ENCODE assay signal across 28 cellular contexts in the genomic region with DNA sequence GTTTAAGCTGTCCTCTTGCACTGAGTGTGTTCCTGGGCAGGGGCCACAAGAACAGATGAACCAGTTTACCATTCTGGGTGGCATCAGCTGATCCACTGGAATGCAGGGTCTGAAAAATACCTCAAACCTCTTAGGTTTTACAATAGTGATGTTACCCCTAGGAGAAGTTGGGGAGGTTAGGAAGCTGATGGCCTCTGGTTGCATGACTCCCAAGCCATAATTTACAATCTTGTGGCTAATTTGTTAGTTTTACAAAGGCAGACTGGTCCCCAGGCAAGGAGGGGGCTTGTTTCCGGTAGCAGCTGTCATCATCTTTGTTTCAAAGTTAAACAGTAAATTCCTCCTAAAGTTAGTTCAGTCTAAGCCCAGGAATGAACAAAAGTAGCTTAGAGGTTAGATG.
DNase-seq lines count a peak whose midpoint lies in the region; ATAC-seq and TF ChIP-seq lines count a peak whose summit lies in the region.
"Had no signal": no experiment of that assay in that cellular context is flagged by ENCODE, and none has a peak within 500 bp of the region (broad histone marks: within the 10 kb centered on the region; RNA-seq: fewer than 3 reads in every experiment).

No MANE protein-coding gene starts in this region.

- peak overlapping the region; percentile 82 for H3K27ac ChIP-seq in GM23338 (ENCODE audit: low read depth)
- peak overlapping the region; percentile 89 for H3K27ac ChIP-seq in SK-N-MC
- H3K27ac ChIP-seq in neuronal stem cell (replicated peaks; ENCODE audit: low read length) = peak overlapping the region; percentile 69
- H3K27ac ChIP-seq: right atrium auricular region, spleen, thoracic aorta had no signal

- H3K27me3 Mint-ChIP-seq in GM23338 (ENCODE audit: insufficient read depth, low read depth, poor library complexity) (peaks cover 3% of the 10 kb centered on the region), glutamatergic neuron (ENCODE audit: unreplicated experiment) (peaks cover 5% of the 10 kb centered on the region)

- H3K9me3 ChIP-seq in SK-N-MC (ENCODE audit: low read depth, low read length) (0 out of 2 replicates have a peak, but pooled peaks cover 4% of the 10 kb centered on the region), neuronal stem cell (replicated peaks in 1 of 2; ENCODE audit: control insufficient read depth in 2 of 2, insufficient read depth in 1 of 2, low read depth in 1 of 2, low read length in 2 of 2) (peaks cover 1 to 10% of the 10 kb centered on the region in 2 donors)
- H3K9me3 ChIP-seq: MG63, right atrium auricular region, thoracic aorta had no signal

- peak overlapping the region; percentile 67 for H3K18ac ChIP-seq in neuronal stem cell (ENCODE audit: low read length)

- H3K9me3 Mint-ChIP-seq in GM23338 = peaks cover 9% of the 10 kb centered on the region
- H3K9me3 Mint-ChIP-seq in glutamatergic neuron (ENCODE audit: unreplicated experiment) = peaks cover 6% of the 10 kb centered on the region

- H2BK120ac ChIP-seq in neuronal stem cell (ENCODE audit: low read depth, low read length) = no peak overlapping the region

- no peak overlapping the region for H4K8ac ChIP-seq in neuronal stem cell (ENCODE audit: low read depth, low read length)

- H3K36me3 Mint-ChIP-seq in GM23338 (ENCODE audit: low read depth) (peaks cover 8% of the 10 kb centered on the region), glutamatergic neuron (ENCODE audit: unreplicated experiment) (no peaks in the 10 kb centered on the region)
- H3K36me3 Mint-ChIP-seq: activated naive CD4-positive, alpha-beta T cell treated with anti-CD3 and anti-CD28 coated beads, Interleukin-2, amount 50 U/mL, for 72 hours; CD8-positive, alpha-beta memory T cell; immature natural killer cell had no signal

- H3K23ac ChIP-seq in neuronal stem cell (ENCODE audit: low read depth, low read length, poor library complexity) = no peak overlapping the region

- H4K20me1 ChIP-seq in GM23338 (replicated peaks; ENCODE audit: insufficient read depth) = no peaks in the 10 kb centered on the region

- H2BK12ac ChIP-seq in neuronal stem cell (ENCODE audit: low read length) = no peak overlapping the region

- no peaks in the 10 kb centered on the region for H3K36me3 ChIP-seq in GM23338 (ENCODE audit: insufficient read depth)
- H3K36me3 ChIP-seq in SK-N-MC (ENCODE audit: insufficient read depth, low read length) = no peaks in the 10 kb centered on the region
- no peaks in the 10 kb centered on the region for H3K36me3 ChIP-seq in neuronal stem cell (replicated peaks in 1 of 2; ENCODE audit: control insufficient read depth in 2 of 2, insufficient read depth in 2 of 2, low read length in 2 of 2)
- H3K36me3 ChIP-seq: MG63, right atrium auricular region, spleen, thoracic aorta had no signal

- H3K4me3 Mint-ChIP-seq in GM23338 (no peak overlapping the region), glutamatergic neuron (ENCODE audit: unreplicated experiment) (no peak overlapping the region)
- H3K4me3 Mint-ChIP-seq: CD8-positive, alpha-beta memory T cell; immature natural killer cell; stimulated activated naive CD8-positive, alpha-beta T cell treated with anti-CD3 and anti-CD28 coated beads, Interleukin-15, amount 100 ng/mL, for 72 hours had no signal

- no peak for DNase-seq in GM23338 (ENCODE audit: low spot score)
- no peak for DNase-seq in SK-N-MC (ENCODE audit: low read depth, low spot score)
- no peak for DNase-seq in glutamatergic neuron
- no peak for DNase-seq in neuronal stem cell (ENCODE audit: low spot score)
- DNase-seq in GM10248 (ENCODE audit: extremely low spot score) = no peak
- DNase-seq in NCI-H774 (lab: John Stamatoyannopoulos, UW) = no peak
- no peak for DNase-seq in HPDE6-E6E7 (ENCODE audit: extremely low spot score)
- DNase-seq: activated CD4-positive, alpha-beta T cell treated with anti-CD3 and anti-CD28 coated beads for 4 hours; activated T-cell treated with anti-CD3 and anti-CD28 coated beads for 4 hours; amygdala; CD8-positive, alpha-beta memory T cell; DMS 273 treated with DMSO at 0.1 percent for 48 hours; GDM1; GOT3; immature natural killer cell; KBM-7; left cardiac atrium; MG63; NCI-H1105; NCI-H187; NCI-H2171; NCI-H510A treated with DMSO at 0.1 percent for 48 hours; spleen; stimulated activated CD4-positive, alpha-beta T cell treated with anti-CD3 and anti-CD28 coated beads, Interleukin-2, amount 100 ng/mL, for 24 hours; stimulated activated naive CD8-positive, alpha-beta T cell treated with anti-CD3 and anti-CD28 coated beads, Interleukin-15, amount 100 ng/mL, for 72 hours had no signal

- H3K4me2 ChIP-seq in GM23338 (peak overlapping the region; percentile 68; the same call in 1 of the 2 replicates), neuronal stem cell (ENCODE audit: insufficient read depth, low read length, poor library complexity, severe bottlenecking) (no peak overlapping the region)

- ATAC-seq in GM23338 = 0 out of 3 replicates have a peak, but pooled peaks have one; percentile 11
- ATAC-seq: activated naive CD4-positive, alpha-beta T cell treated with anti-CD3 and anti-CD28 coated beads, Interleukin-2, amount 50 U/mL, for 72 hours; left cardiac atrium; stimulated activated naive CD8-positive, alpha-beta T cell treated with anti-CD3 and anti-CD28 coated beads, Interleukin-15, amount 100 ng/mL, for 72 hours had no signal

- no peak overlapping the region for H2BK5ac ChIP-seq in neuronal stem cell (ENCODE audit: low read length)

- H3K79me1 ChIP-seq in neuronal stem cell (ENCODE audit: low read depth, low read length) = no peaks in the 10 kb centered on the region

- no peak overlapping the region for H3K4ac ChIP-seq in neuronal stem cell (ENCODE audit: low read length)

- H3K4me1 ChIP-seq in GM23338 (ENCODE audit: insufficient read depth) = peaks cover 29% of the 10 kb centered on the region
- H3K4me1 ChIP-seq in neuronal stem cell (ENCODE audit: control insufficient read depth in 2 of 2, insufficient read depth in 1 of 2, low read depth in 1 of 2, low read length in 2 of 2) = peaks cover 9 to 34% of the 10 kb centered on the region in 2 donors
- H3K4me1 ChIP-seq: spleen had no signal

- H3K4me3 ChIP-seq in GM23338 = 0 out of 2 replicates have a peak overlapping the region, but pooled peaks have one; percentile 39
- H3K4me3 ChIP-seq in SK-N-MC = peak overlapping the region; percentile 85
- no peak overlapping the region for H3K4me3 ChIP-seq in neuronal stem cell (ENCODE audit: low read length in 2 of 2)
- H3K4me3 ChIP-seq: MG63, right atrium auricular region, spleen, thoracic aorta had no signal

- no peaks in the 10 kb centered on the region for H3K27me3 ChIP-seq in GM23338 (ENCODE audit: insufficient read depth)
- H3K27me3 ChIP-seq in neuronal stem cell (ENCODE audit: control insufficient read depth in 3 of 3, insufficient read depth in 3 of 3, low read depth in 1 of 3, low read length in 3 of 3) = no peaks in the 10 kb centered on the region
- H3K27me3 ChIP-seq: MG63, right atrium auricular region, spleen had no signal

- H3K4me1 Mint-ChIP-seq in GM23338 (peaks cover 37% of the 10 kb centered on the region), glutamatergic neuron (ENCODE audit: low read depth, unreplicated experiment) (peaks cover 27% of the 10 kb centered on the region)
- H3K4me1 Mint-ChIP-seq: CD8-positive, alpha-beta memory T cell; immature natural killer cell; stimulated activated naive CD8-positive, alpha-beta T cell treated with anti-CD3 and anti-CD28 coated beads, Interleukin-15, amount 100 ng/mL, for 72 hours had no signal

- no peaks in the 10 kb centered on the region for H3K9me2 ChIP-seq in GM23338 (ENCODE audit: insufficient read depth)

- H3K27ac Mint-ChIP-seq in GM23338 (peak overlapping the region; percentile 35), glutamatergic neuron (ENCODE audit: unreplicated experiment) (peak overlapping the region; percentile 98)
- H3K27ac Mint-ChIP-seq: CD8-positive, alpha-beta memory T cell; immature natural killer cell; stimulated activated naive CD8-positive, alpha-beta T cell treated with anti-CD3 and anti-CD28 coated beads, Interleukin-15, amount 100 ng/mL, for 72 hours had no signal

- no peak overlapping the region for H2BK15ac ChIP-seq in neuronal stem cell (ENCODE audit: low read length)

- POLR2A ChIA-PET in GM10248 (lab: Yijun Ruan, JAX) = no interaction called here

- H3F3A ChIP-seq in GM23338 (replicated peaks; ENCODE audit: low read depth) = no peaks in the 10 kb centered on the region

- H2AK5ac ChIP-seq in neuronal stem cell (ENCODE audit: low read depth, low read length) = no peak overlapping the region

- H2AFZ ChIP-seq in GM23338 = peak overlapping the region; percentile 84
- H2AFZ ChIP-seq in neuronal stem cell (ENCODE audit: low read length) = peak overlapping the region; percentile 66

- CTCF ChIA-PET in GM10248 (lab: Yijun Ruan, JAX) = interaction anchor here (1.0 to 1.8 kb wide), 2 partner anchors 14 to 33 kb away, joined by 3 to 7 read pairs; no protein-coding TSS in a partner anchor

- no peak overlapping the region for H3K14ac ChIP-seq in neuronal stem cell (ENCODE audit: low read length)

- no peaks in the 10 kb centered on the region for H3K79me2 ChIP-seq in GM23338 (replicated peaks; ENCODE audit: insufficient read depth)

- no peak for TF ChIP-seq CTCF in GM23338 (conservative IDR thresholded peaks at IDR 0.05; ENCODE audit: low read depth in 2 of 2)
- TF ChIP-seq CTCF in glutamatergic neuron (IDR thresholded peaks at IDR 0.05; ENCODE audit: partially characterized antibody, unreplicated experiment) = no peak
- TF ChIP-seq CTCF in GM10248 (IDR thresholded peaks at IDR 0.05; ENCODE audit: control extremely low read depth, extremely low read depth, low read depth, missing control alignments) = no peak

- H3K9ac ChIP-seq in SK-N-MC (ENCODE audit: insufficient read length) (no peak overlapping the region), neuronal stem cell (ENCODE audit: low read depth, low read length, poor library complexity) (no peak overlapping the region)

- H4K91ac ChIP-seq in neuronal stem cell (ENCODE audit: low read depth, low read length, poor library complexity) = no peak overlapping the region

- no CpG with 5 or more reads among the region's 1 CpG for WGBS in neuronal stem cell (ENCODE audit: extremely low coverage in 2 of 2, insufficient read length in 2 of 2, insufficient replicate concordance in 1 of 2), 2 donors

TF ChIP-seq in GM23338, 12 proteins besides CTCF, POLR2A, EP300 and RAD21 (continues in another document):
- no peak for TF ChIP-seq ZNF331 (CRISPR knock-in tag; IDR thresholded peaks at IDR 0.05; ENCODE audit: low read depth)

Comparison
In these comparisons a context has a peak if more than half of its experiments do, and no peak if none do; other contexts are left out.
1. H3K4me3 ChIP-seq: peak in GM23338 (single experiment) and SK-N-MC (single experiment); none in neuronal stem cell (0 of 2).
2. Peak in every context shown above with its lines, with median percentiles within 50 percentile points of each other: H3K27ac ChIP-seq.